Comparison of ENCODE assay signal across 11 cellular contexts in the genomic region with DNA sequence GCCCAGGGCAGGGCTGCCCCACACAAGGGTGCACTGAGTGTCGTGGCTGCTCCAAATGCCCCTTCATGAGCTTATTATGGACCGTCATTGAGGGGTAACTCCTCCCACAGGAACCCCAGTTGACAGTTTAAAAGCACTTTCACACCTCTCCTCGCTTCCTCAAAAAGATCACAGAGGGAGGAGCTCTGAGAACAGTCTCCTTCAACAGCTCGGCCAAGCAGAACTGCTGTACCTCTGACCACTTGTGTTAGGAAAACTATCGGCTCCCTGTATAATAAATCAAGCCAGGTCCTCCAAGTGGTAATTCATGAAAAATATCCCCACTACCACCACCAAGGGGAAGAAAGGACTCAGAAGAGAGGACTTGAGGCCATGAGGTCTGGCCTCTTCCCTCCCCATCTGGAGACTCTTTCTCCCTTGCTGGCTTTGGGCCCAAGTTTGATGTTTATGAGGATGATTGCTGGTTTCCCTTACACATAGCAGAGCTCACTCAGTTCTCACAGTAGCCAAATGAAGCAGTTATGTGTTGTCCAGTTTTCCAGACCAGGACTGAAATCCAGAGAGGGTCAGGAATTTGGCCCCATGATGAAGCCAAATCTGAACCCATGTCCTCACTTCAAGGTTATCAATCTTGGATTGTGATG. TPM values are rescaled to one million over a fixed set of nuclear protein-coding genes. Genes with fewer than 3 reads are reported as not detected.
DNase-seq lines count a peak whose midpoint lies in the region; ATAC-seq and TF ChIP-seq lines count a peak whose summit lies in the region.
"Had no signal": no experiment of that assay in that cellular context is flagged by ENCODE, and none has a peak within 500 bp of the region (broad histone marks: within the 10 kb centered on the region; RNA-seq: fewer than 3 reads in every experiment).

No MANE protein-coding gene starts in this region.

- H3K27me3 ChIP-seq in upper lobe of left lung: no peaks in the 10 kb centered on the region

- DNase-seq in SIG-M5 treated with dmso at 0.1 percent for 504 hours (lab: John Stamatoyannopoulos, UW; ENCODE audit: unreplicated experiment) (peak; percentile 72), SIG-M5 (lab: John Stamatoyannopoulos, UW) (no peak), NOMO-1 treated with dmso at 0.1 percent for 144 hours (lab: John Stamatoyannopoulos, UW; ENCODE audit: unreplicated experiment) (peak; percentile 80), left ventricle myocardium superior (no peak), upper lobe of left lung (no peak), NCI-H1694 treated with DMSO at 0.1 percent for 48 hours (lab: John Stamatoyannopoulos, UW) (no peak)
- DNase-seq in activated CD4-positive, alpha-beta T cell treated with anti-CD3 and anti-CD28 coated beads, Interleukin-2, amount 10 ng/mL, durations not matched to agents 24 days and 14 days: no peak
- no peak for DNase-seq in effector CD8-positive, alpha-beta T cell (lab: John Stamatoyannopoulos, UW)
- DNase-seq: 8988T, activated gamma-delta T cell treated with Interleukin-2 at 50 U/mL for 16 hours had no signal

- peaks cover 19 to 81% (median 57%) of the 10 kb centered on the region in 4 donors for H3K36me3 ChIP-seq in upper lobe of left lung

- H3K27ac Mint-ChIP-seq in activated CD4-positive, alpha-beta T cell treated with anti-CD3 and anti-CD28 coated beads, Interleukin-2, amount 10 ng/mL, durations not matched to agents 24 days and 14 days: no peak overlapping the region

- no peak overlapping the region for H3K4me3 Mint-ChIP-seq in activated CD4-positive, alpha-beta T cell treated with anti-CD3 and anti-CD28 coated beads, Interleukin-2, amount 10 ng/mL, durations not matched to agents 24 days and 14 days

- H3K4me3 ChIP-seq in upper lobe of left lung: no peak overlapping the region

- H3K4me1 Mint-ChIP-seq in activated CD4-positive, alpha-beta T cell treated with anti-CD3 and anti-CD28 coated beads, Interleukin-2, amount 10 ng/mL, durations not matched to agents 24 days and 14 days: peaks cover 3% of the 10 kb centered on the region

- no peaks in the 10 kb centered on the region for H3K27me3 Mint-ChIP-seq in activated CD4-positive, alpha-beta T cell treated with anti-CD3 and anti-CD28 coated beads, Interleukin-2, amount 10 ng/mL, durations not matched to agents 24 days and 14 days

- ATAC-seq in left ventricle myocardium superior (peak; percentile 39), upper lobe of left lung (ENCODE audit: low FRiP score in 2 of 2) (peak; percentile 5 to 43)

- 32 to 34% methylated on average over 5 of the region's 5 CpGs for WGBS in upper lobe of left lung, 2 donors

- no peak for TF ChIP-seq CTCF in upper lobe of left lung (IDR thresholded peaks at IDR 0.05)

- no peak for TF ChIP-seq EP300 in upper lobe of left lung (IDR thresholded peaks at IDR 0.05)

- peak overlapping the region in 2 of 4 donors; percentile 24 to 26 for H3K27ac ChIP-seq in upper lobe of left lung

- H3K4me1 ChIP-seq in upper lobe of left lung: peaks cover 0 to 6% (median under 1%) of the 10 kb centered on the region in 4 donors

- no peaks in the 10 kb centered on the region for H3K9me3 ChIP-seq in upper lobe of left lung

- TF ChIP-seq POLR2A in upper lobe of left lung (IDR thresholded peaks at IDR 0.05): no peak

- no peaks in the 10 kb centered on the region for H3K9me3 Mint-ChIP-seq in activated CD4-positive, alpha-beta T cell treated with anti-CD3 and anti-CD28 coated beads, Interleukin-2, amount 10 ng/mL, durations not matched to agents 24 days and 14 days

- H3K36me3 Mint-ChIP-seq in activated CD4-positive, alpha-beta T cell treated with anti-CD3 and anti-CD28 coated beads, Interleukin-2, amount 10 ng/mL, durations not matched to agents 24 days and 14 days (ENCODE audit: low read depth): peaks cover 24% of the 10 kb centered on the region

- intact Hi-C loops in left ventricle myocardium superior (cut with micrococcal nuclease): no loop called here
- intact Hi-C loops in activated CD4-positive, alpha-beta T cell treated with anti-CD3 and anti-CD28 coated beads, Interleukin-2, amount 10 ng/mL, durations not matched to agents 24 days and 14 days (cut with micrococcal nuclease): no loop called here

RNA-seq across cellular contexts. Expression of gene SNX21, which starts 8.7 kb away (rescaled TPM):
- total RNA-seq in left ventricle myocardium superior (21.3 TPM), upper lobe of left lung (100 to 1,000 TPM in 1 of 6 donors, 10 to 100 TPM in 5; 23.9 to 117 (median 52.9) TPM)
- 0.47 and 0.89 TPM in 2 replicates for total RNA-seq in activated CD4-positive, alpha-beta T cell treated with anti-CD3 and anti-CD28 coated beads, Interleukin-2, amount 10 ng/mL, durations not matched to agents 24 days and 14 days

RNA-seq across cellular contexts. Expression of gene ACOT8, which starts 14.9 kb away (rescaled TPM):
- total RNA-seq in left ventricle myocardium superior (31.9 TPM), upper lobe of left lung (10 to 100 TPM; 23.9 to 46.8 (median 31.5) TPM)
- 27.6 and 28.5 TPM in 2 replicates for total RNA-seq in activated CD4-positive, alpha-beta T cell treated with anti-CD3 and anti-CD28 coated beads, Interleukin-2, amount 10 ng/mL, durations not matched to agents 24 days and 14 days

RNA-seq across cellular contexts. Expression of gene ZSWIM3, which starts 15.1 kb away (rescaled TPM):
- 1.9 TPM for total RNA-seq in left ventricle myocardium superior
- 1 to 10 TPM; 2.4 to 7.3 (median 3.9) TPM for total RNA-seq in upper lobe of left lung
- 5.5 and 6.0 TPM in 2 replicates for total RNA-seq in activated CD4-positive, alpha-beta T cell treated with anti-CD3 and anti-CD28 coated beads, Interleukin-2, amount 10 ng/mL, durations not matched to agents 24 days and 14 days

RNA-seq across cellular contexts. Expression of gene TNNC2, which starts 15.2 kb away (rescaled TPM):
- not detected for total RNA-seq in left ventricle myocardium superior
- 1 to 10 TPM in 1 of 6 donors, under 1 TPM in 2, not detected in 3; 0.37 to 1.1 (median 0.80) TPM for total RNA-seq in upper lobe of left lung
- not detected in 2 replicates for total RNA-seq in activated CD4-positive, alpha-beta T cell treated with anti-CD3 and anti-CD28 coated beads, Interleukin-2, amount 10 ng/mL, durations not matched to agents 24 days and 14 days
- total RNA-seq: H4 had no signal

RNA-seq across cellular contexts. Expression of gene UBE2C, which starts 29.8 kb away (rescaled TPM):
- 1.0 TPM for total RNA-seq in left ventricle myocardium superior
- 10 to 100 TPM in 1 of 6 donors, 1 to 10 TPM in 3, not detected in 2; 1.1 to 12.5 (median 3.5) TPM for total RNA-seq in upper lobe of left lung
- 113 and 115 TPM in 2 replicates for total RNA-seq in activated CD4-positive, alpha-beta T cell treated with anti-CD3 and anti-CD28 coated beads, Interleukin-2, amount 10 ng/mL, durations not matched to agents 24 days and 14 days

Comparison
In these comparisons a context has a peak if more than half of its experiments do, and no peak if none do; other contexts are left out.
1. DNase-seq: peak in SIG-M5 treated with dmso at 0.1 percent for 504 hours (single experiment) and NOMO-1 treated with dmso at 0.1 percent for 144 hours (single experiment); none in SIG-M5 (single experiment), left ventricle myocardium superior (single experiment), upper lobe of left lung (0 of 2), activated CD4-positive, alpha-beta T cell treated with anti-CD3 and anti-CD28 coated beads, Interleukin-2, amount 10 ng/mL, durations not matched to agents 24 days and 14 days (single experiment), effector CD8-positive, alpha-beta T cell (single experiment) and NCI-H1694 treated with DMSO at 0.1 percent for 48 hours (single experiment).
2. RNA of gene SNX21, which starts 8.7 kb away (total RNA-seq): 23.9 to 117 TPM in upper lobe of left lung and 21.3 TPM in left ventricle myocardium superior (single experiment); 0.47 to 0.89 TPM in activated CD4-positive, alpha-beta T cell treated with anti-CD3 and anti-CD28 coated beads, Interleukin-2, amount 10 ng/mL, durations not matched to agents 24 days and 14 days; every median in the first group is over 10 times any median in the second.